Comparison of ENCODE assay signal across 8 cellular contexts in the genomic region with DNA sequence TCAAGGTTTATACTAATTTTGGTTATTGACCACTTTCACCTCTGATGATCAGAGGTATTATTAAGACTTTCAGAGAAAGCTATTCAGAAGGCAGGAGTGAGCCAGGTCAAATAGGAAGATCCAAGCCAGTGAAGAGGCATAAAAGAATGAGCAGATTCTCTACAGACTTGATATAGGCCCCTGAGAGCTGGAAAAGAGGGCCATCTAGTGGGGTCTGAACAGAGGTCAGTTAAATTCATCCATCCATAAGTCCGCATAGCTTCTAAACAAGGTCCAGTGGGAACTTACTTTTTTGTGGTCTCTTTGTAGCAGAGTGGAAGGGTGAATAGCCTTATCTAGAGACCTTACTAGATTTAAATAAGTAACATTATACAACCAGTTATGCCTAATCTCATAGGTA.
DNase-seq lines count a peak whose midpoint lies in the region; ATAC-seq and TF ChIP-seq lines count a peak whose summit lies in the region.
"Had no signal": no experiment of that assay in that cellular context is flagged by ENCODE, and none has a peak within 500 bp of the region (broad histone marks: within the 10 kb centered on the region; RNA-seq: fewer than 3 reads in every experiment).

No MANE protein-coding gene starts in this region.

- peaks cover 21% of the 10 kb centered on the region for H3K4me1 Mint-ChIP-seq in endodermal cell
- H3K4me1 Mint-ChIP-seq in activated naive CD4-positive, alpha-beta T cell treated with anti-CD3 and anti-CD28 coated beads for 36 hours (ENCODE audit: low read depth): no peaks in the 10 kb centered on the region
- H3K4me1 Mint-ChIP-seq: immature natural killer cell had no signal

- WGBS in GM23248 (ENCODE audit: low coverage in 1 of 2, low lambda C conversion rate in 2 of 2, missing lambda C conversion rate in 2 of 2), 2 experiments: 87 to 100% methylated on average over 1 of the region's 1 CpG
- WGBS in endodermal cell (ENCODE audit: insufficient coverage in 1 of 2, insufficient read length in 1 of 2), 2 experiments: 78% methylated on average over 1 of the region's 1 CpG; no CpG with 5 or more reads in 1 of the 2 experiments

- H3K4me1 ChIP-seq in GM23248 (ENCODE audit: insufficient read depth): no peaks in the 10 kb centered on the region
- peaks cover 5% of the 10 kb centered on the region for H3K4me1 ChIP-seq in endodermal cell (ENCODE audit: control insufficient read depth, insufficient read depth, low read length)
- no peaks in the 10 kb centered on the region for H3K4me1 ChIP-seq in osteoblast (ENCODE audit: insufficient read depth, low read length)

- no peaks in the 10 kb centered on the region for H3K27me3 Mint-ChIP-seq in endodermal cell (ENCODE audit: insufficient read depth)
- H3K27me3 Mint-ChIP-seq in activated naive CD4-positive, alpha-beta T cell treated with anti-CD3 and anti-CD28 coated beads for 36 hours (ENCODE audit: low read depth): no peaks in the 10 kb centered on the region

- no peaks in the 10 kb centered on the region for H3K9me3 ChIP-seq in GM23248 (ENCODE audit: low read depth)
- H3K9me3 ChIP-seq in endodermal cell (ENCODE audit: control insufficient read depth, low read length): no peaks in the 10 kb centered on the region
- H3K9me3 ChIP-seq in osteoblast (ENCODE audit: low read depth, low read length): no peaks in the 10 kb centered on the region

- H3K27me3 ChIP-seq in GM23248 (replicated peaks; ENCODE audit: insufficient read depth) (no peaks in the 10 kb centered on the region), endodermal cell (ENCODE audit: control insufficient read depth, insufficient read depth, low read length, poor library complexity, severe bottlenecking) (no peaks in the 10 kb centered on the region), osteoblast (ENCODE audit: insufficient read depth, low read length) (no peaks in the 10 kb centered on the region)

- intact Hi-C loops in activated naive CD4-positive, alpha-beta T cell treated with anti-CD3 and anti-CD28 coated beads for 36 hours (cut with micrococcal nuclease): no loop called here

- no peak overlapping the region for H3K4me2 ChIP-seq in GM23248 (ENCODE audit: unreplicated experiment)
- no peak overlapping the region for H3K4me2 ChIP-seq in osteoblast (ENCODE audit: insufficient read depth, low read length)

- TF ChIP-seq CTCF in endodermal cell (conservative IDR thresholded peaks at IDR 0.05): peak; percentile 82
- TF ChIP-seq CTCF in osteoblast (IDR thresholded peaks at IDR 0.05; ENCODE audit: extremely low read depth, low read depth, low read length): peak; percentile 45

- CTCF ChIA-PET in activated naive CD4-positive, alpha-beta T cell treated with anti-CD3 and anti-CD28 coated beads for 36 hours (lab: Charles Lee): no interaction called here

- no peaks in the 10 kb centered on the region for H3K36me3 Mint-ChIP-seq in endodermal cell (ENCODE audit: low read depth)
- H3K36me3 Mint-ChIP-seq in activated naive CD4-positive, alpha-beta T cell treated with anti-CD3 and anti-CD28 coated beads for 36 hours (ENCODE audit: low read depth): no peaks in the 10 kb centered on the region
- H3K36me3 Mint-ChIP-seq: immature natural killer cell had no signal

- ATAC-seq in GM19023 (IDR thresholded peaks at IDR 0.05; ENCODE audit: unreplicated experiment): no peak

- H3K4me3 ChIP-seq in GM23248 (no peak overlapping the region), endodermal cell (ENCODE audit: low read length) (no peak overlapping the region), osteoblast (ENCODE audit: insufficient read depth, low read length) (no peak overlapping the region)

- H4K20me1 ChIP-seq in GM23248 (ENCODE audit: insufficient read depth): no peaks in the 10 kb centered on the region
- no peaks in the 10 kb centered on the region for H4K20me1 ChIP-seq in osteoblast (ENCODE audit: insufficient read depth, low read length)

- H3F3A ChIP-seq in GM23248 (ENCODE audit: insufficient read depth): no peaks in the 10 kb centered on the region

- H3K9me3 Mint-ChIP-seq in endodermal cell: peaks cover 2% of the 10 kb centered on the region
- no peaks in the 10 kb centered on the region for H3K9me3 Mint-ChIP-seq in activated naive CD4-positive, alpha-beta T cell treated with anti-CD3 and anti-CD28 coated beads for 36 hours

- no peak overlapping the region for H3K27ac Mint-ChIP-seq in endodermal cell
- no peak overlapping the region for H3K27ac Mint-ChIP-seq in activated naive CD4-positive, alpha-beta T cell treated with anti-CD3 and anti-CD28 coated beads for 36 hours
- H3K27ac Mint-ChIP-seq: immature natural killer cell had no signal

- H3K9me2 ChIP-seq in GM23248 (ENCODE audit: insufficient read depth): no peaks in the 10 kb centered on the region

- H3K79me2 ChIP-seq in GM23248 (ENCODE audit: insufficient read depth) (no peaks in the 10 kb centered on the region), osteoblast (ENCODE audit: insufficient read depth, low read length) (no peaks in the 10 kb centered on the region)

- H3K27ac ChIP-seq in GM23248 (no peak overlapping the region), endodermal cell (ENCODE audit: low read depth, low read length) (no peak overlapping the region), osteoblast (ENCODE audit: low read depth, low read length) (no peak overlapping the region)

- no peak overlapping the region for H3K9ac ChIP-seq in GM23248
- H3K9ac ChIP-seq in endodermal cell (ENCODE audit: extremely low read depth, low read length, poor library complexity, severe bottlenecking): no peak overlapping the region

- H3K4me3 Mint-ChIP-seq in endodermal cell: no peak overlapping the region
- no peak overlapping the region for H3K4me3 Mint-ChIP-seq in activated naive CD4-positive, alpha-beta T cell treated with anti-CD3 and anti-CD28 coated beads for 36 hours
- H3K4me3 Mint-ChIP-seq: immature natural killer cell had no signal

- H3K36me3 ChIP-seq in GM23248 (ENCODE audit: low read depth): no peaks in the 10 kb centered on the region
- no peaks in the 10 kb centered on the region for H3K36me3 ChIP-seq in endodermal cell (ENCODE audit: control insufficient read depth, insufficient read depth, low read length)
- no peaks in the 10 kb centered on the region for H3K36me3 ChIP-seq in osteoblast (ENCODE audit: insufficient read depth, low read length)

- DNase-seq in GM23248 (peak; percentile 35), NCI-H69 (lab: John Stamatoyannopoulos, UW) (peak; percentile 49), endodermal cell (peak; percentile 70), osteoblast (ENCODE audit: insufficient read length, low spot score, missing footprints) (peak; percentile 11), GM19238 (ENCODE audit: insufficient read length, low spot score) (no peak)
- no peak for DNase-seq in activated naive CD4-positive, alpha-beta T cell treated with anti-CD3 and anti-CD28 coated beads for 36 hours
- DNase-seq: immature natural killer cell had no signal

- H2AFZ ChIP-seq in GM23248 (no peak overlapping the region), osteoblast (ENCODE audit: low read length) (no peak overlapping the region)

- in situ Hi-C loops in GM23248 (cut with MboI): loop anchor here (25.0 kb wide), 2 partner anchors 586 to 1136 kb away; no protein-coding TSS in a partner anchor

Comparison
In these comparisons a context has a peak if more than half of its experiments do, and no peak if none do; other contexts are left out.
1. DNase-seq: peak in GM23248 (single experiment), NCI-H69 (single experiment), endodermal cell (single experiment) and osteoblast (single experiment); none in activated naive CD4-positive, alpha-beta T cell treated with anti-CD3 and anti-CD28 coated beads for 36 hours (single experiment) and GM19238 (single experiment).